ENCODE assay signal across 18 cellular contexts in genomic region chr22:45686004-45686403, GRCh38. TPM values are rescaled to one million over a fixed set of nuclear protein-coding genes. Genes with fewer than 3 reads are reported as not detected.
DNase-seq lines count a peak whose midpoint lies in the region; ATAC-seq and TF ChIP-seq lines count a peak whose summit lies in the region.
"Had no signal": no experiment of that assay in that cellular context is flagged by ENCODE, and none has a peak within 500 bp of the region (broad histone marks: within the 10 kb centered on the region; RNA-seq: fewer than 3 reads in every experiment).

No MANE protein-coding gene starts in this region.

- H3K4ac ChIP-seq in IMR-90 (ENCODE audit: low read depth, low read length), result peak overlapping the region; percentile 75

- H3K27me3 ChIP-seq in IMR-90 (ENCODE audit: control insufficient read depth, insufficient read depth, low read length), result no peaks in the 10 kb centered on the region
- H3K27me3 ChIP-seq in adipocyte (replicated peaks; ENCODE audit: control insufficient read depth, insufficient read depth, low read length), result no peaks in the 10 kb centered on the region
- no peaks in the 10 kb centered on the region for H3K27me3 ChIP-seq in endodermal cell (ENCODE audit: control insufficient read depth, insufficient read depth, low read length, poor library complexity, severe bottlenecking)

- no peak overlapping the region for H3K4me3 Mint-ChIP-seq in endodermal cell
- H3K4me3 Mint-ChIP-seq: activated CD4-positive, alpha-beta T cell treated with anti-CD3 and anti-CD28 coated beads, Interleukin-2, amount 10 ng/mL, durations not matched to agents 24 days and 14 days had no signal

- no peaks in the 10 kb centered on the region for H3K9me3 ChIP-seq in IMR-90 (ENCODE audit: control insufficient read depth, insufficient read depth, low read length)
- H3K9me3 ChIP-seq in adipocyte (ENCODE audit: control insufficient read depth, low read length), result no peaks in the 10 kb centered on the region
- no peaks in the 10 kb centered on the region for H3K9me3 ChIP-seq in endodermal cell (ENCODE audit: control insufficient read depth, low read length)

- no TSS peak for BruUV-seq in IMR-90 (replicated peaks; lab: Mats Ljungman, UMichigan)

- H3K4me1 Mint-ChIP-seq in endodermal cell, result peaks cover 5% of the 10 kb centered on the region

- H3K18ac ChIP-seq in IMR-90 (ENCODE audit: low read depth, low read length), result no peak overlapping the region; the same call in 1 of the 2 replicates

- peaks cover 3% of the 10 kb centered on the region; the same call in 1 of the 2 replicates for H3K36me3 ChIP-seq in IMR-90 (ENCODE audit: control insufficient read depth, insufficient read depth, low read length)
- H3K36me3 ChIP-seq in adipocyte (ENCODE audit: control insufficient read depth, insufficient read depth, low read length, severe bottlenecking), result peaks cover 4% of the 10 kb centered on the region
- peaks cover 18% of the 10 kb centered on the region for H3K36me3 ChIP-seq in endodermal cell (ENCODE audit: control insufficient read depth, insufficient read depth, low read length)

- DNase-seq in IMR-90 (peak; percentile 78), adipocyte (ENCODE audit: low read depth) (peak; percentile 59), iris pigment epithelial cell (ENCODE audit: low read depth) (peak; percentile 75), stromal cell of bone marrow (ENCODE audit: low read depth) (peak; percentile 39), NCI-H69 (lab: John Stamatoyannopoulos, UW) (no peak), omental fat pad (ENCODE audit: low spot score) (no peak), endodermal cell (no peak)
- DNase-seq: activated CD4-positive, alpha-beta T cell treated with anti-CD3 and anti-CD28 coated beads, Interleukin-2, amount 10 ng/mL, durations not matched to agents 24 days and 14 days; activated naive CD4-positive, alpha-beta T cell; erythroblast; kidney glomerular epithelial cell; NCI-H187; NCI-H510A; nucleus accumbens; small intestine; stimulated activated CD4-positive, alpha-beta T cell treated with anti-CD3 and anti-CD28 coated beads, Interleukin-4, amount 100 ng/mL, for 4 hours; T1000 had no signal

- peak overlapping the region; percentile 48; the same call in 1 of the 2 replicates for H2BK120ac ChIP-seq in IMR-90 (ENCODE audit: low read depth, low read length)

- no peak overlapping the region for H2BK20ac ChIP-seq in IMR-90 (ENCODE audit: low read depth, low read length)

- ATAC-seq in IMR-90 (ENCODE audit: low read depth), result peak; percentile 18; the same call in 1 of the 2 replicates
- no peak for ATAC-seq in omental fat pad (ENCODE audit: low FRiP score)

- no peaks in the 10 kb centered on the region for H3K9me3 Mint-ChIP-seq in endodermal cell
- H3K9me3 Mint-ChIP-seq: activated CD4-positive, alpha-beta T cell treated with anti-CD3 and anti-CD28 coated beads, Interleukin-2, amount 10 ng/mL, durations not matched to agents 24 days and 14 days; brain had no signal

- intact Hi-C loops in IMR-90 (cut with micrococcal nuclease), result no loop called here

- no peak overlapping the region for H3K56ac ChIP-seq in IMR-90 (ENCODE audit: extremely low read depth, insufficient read depth, low read length)

- no peak for TF ChIP-seq POLR2A in IMR-90 (IDR thresholded peaks at IDR 0.05; ENCODE audit: low read depth, low read length)

- no peak overlapping the region; the same call in 1 of the 2 replicates for H3K14ac ChIP-seq in IMR-90 (replicated peaks; ENCODE audit: low read depth, low read length)

- H2AK5ac ChIP-seq in IMR-90 (ENCODE audit: low read depth, low read length), result peak overlapping the region; percentile 68; the same call in 1 of the 2 replicates

- peak overlapping the region; percentile 0; the same call in 1 of the 2 replicates for H4K91ac ChIP-seq in IMR-90 (ENCODE audit: insufficient read depth, low read depth, low read length)

- peak overlapping the region; percentile 38; the same call in 1 of the 2 replicates for H3K9ac ChIP-seq in IMR-90 (ENCODE audit: low read depth, low read length)
- no peak overlapping the region for H3K9ac ChIP-seq in adipocyte (ENCODE audit: low read length)
- no peak overlapping the region for H3K9ac ChIP-seq in endodermal cell (ENCODE audit: extremely low read depth, low read length, poor library complexity, severe bottlenecking)

- H3K27ac ChIP-seq in IMR-90 (ENCODE audit: insufficient read depth, low read length) (peak overlapping the region; percentile 33; the same call in 1 of the 2 replicates), endodermal cell (ENCODE audit: low read depth, low read length) (no peak overlapping the region)

- H3K27ac Mint-ChIP-seq in endodermal cell, result no peak overlapping the region
- H3K27ac Mint-ChIP-seq: activated CD4-positive, alpha-beta T cell treated with anti-CD3 and anti-CD28 coated beads, Interleukin-2, amount 10 ng/mL, durations not matched to agents 24 days and 14 days had no signal

- no peak for TF ChIP-seq CTCF in IMR-90 (conservative IDR thresholded peaks at IDR 0.05; ENCODE audit: low read depth, low read length)
- TF ChIP-seq CTCF in omental fat pad (IDR thresholded peaks at IDR 0.05), result no peak
- no peak for TF ChIP-seq CTCF in endodermal cell (conservative IDR thresholded peaks at IDR 0.05)

- H3K36me3 Mint-ChIP-seq in endodermal cell (ENCODE audit: low read depth), result peaks cover 16% of the 10 kb centered on the region

- POLR2A ChIA-PET in IMR-90 (lab: Charles Lee; ENCODE audit: unreplicated experiment), result no interaction called here

- no peak overlapping the region for H4K8ac ChIP-seq in IMR-90 (ENCODE audit: low read depth in 2 of 2, low read length in 2 of 2)

- peaks cover 40% of the 10 kb centered on the region for H4K20me1 ChIP-seq in IMR-90 (ENCODE audit: insufficient read depth, low read length)

- no peaks in the 10 kb centered on the region for H3K27me3 Mint-ChIP-seq in endodermal cell (ENCODE audit: insufficient read depth)
- H3K27me3 Mint-ChIP-seq: activated CD4-positive, alpha-beta T cell treated with anti-CD3 and anti-CD28 coated beads, Interleukin-2, amount 10 ng/mL, durations not matched to agents 24 days and 14 days; brain had no signal

- dilution Hi-C loops in IMR-90 (cut with HindIII; ENCODE audit: low sequenced_read_pairs, unreplicated experiment), result no loop called here

- CTCF ChIA-PET in IMR-90 (lab: Yijun Ruan, JAX), result interaction anchor here (0.5 kb wide), 1 partner anchor 463 kb away, joined by 3 read pairs; no protein-coding TSS in a partner anchor

- H3K4me2 ChIP-seq in IMR-90 (ENCODE audit: low read depth, low read length), result peak overlapping the region; percentile 23; the same call in 1 of the 2 replicates

- H2AK9ac ChIP-seq in IMR-90 (replicated peaks; ENCODE audit: low read depth, low read length, poor library complexity), result no peak overlapping the region

- H3K9me1 ChIP-seq in IMR-90 (ENCODE audit: insufficient read depth, low read length), result peaks cover 36% of the 10 kb centered on the region

- no peak for TF ChIP-seq RAD21 in IMR-90 (IDR thresholded peaks at IDR 0.05; ENCODE audit: low read length)

- H2AFZ ChIP-seq in IMR-90 (replicated peaks; ENCODE audit: low read length, poor library complexity), result no peak overlapping the region

- in situ Hi-C loops in IMR-90 (cut with MboI; ENCODE audit: low sequenced_read_pairs), result no loop called here

- peak overlapping the region; percentile 66 for H2BK5ac ChIP-seq in IMR-90 (ENCODE audit: low read depth, low read length, poor library complexity, severe bottlenecking)

- no peak overlapping the region for H4K5ac ChIP-seq in IMR-90 (ENCODE audit: low read depth, low read length)

- H3K79me1 ChIP-seq in IMR-90 (ENCODE audit: low read depth in 1 of 2, low read length in 2 of 2), result peaks cover 22 to 79% of the 10 kb centered on the region in 2 experiments

- no peak overlapping the region for H2BK15ac ChIP-seq in IMR-90 (ENCODE audit: low read depth, low read length)

- no peak overlapping the region; the same call in 1 of the 2 replicates for H3K23ac ChIP-seq in IMR-90 (ENCODE audit: low read depth, low read length)

- H3K4me1 ChIP-seq in IMR-90 (ENCODE audit: control insufficient read depth, insufficient read depth, low read length) (peaks cover 42% of the 10 kb centered on the region), adipocyte (ENCODE audit: control insufficient read depth, insufficient read depth, low read length) (peaks cover 52% of the 10 kb centered on the region), endodermal cell (ENCODE audit: control insufficient read depth, insufficient read depth, low read length) (no peaks in the 10 kb centered on the region)

- H3K4me3 ChIP-seq in IMR-90 (ENCODE audit: insufficient read depth, low read depth, low read length) (no peak overlapping the region), adipocyte (ENCODE audit: low read length) (no peak overlapping the region), endodermal cell (ENCODE audit: low read length) (no peak overlapping the region)

- 100% methylated on average over 1 of the region's 2 CpGs; no CpG with 5 or more reads in 1 of the 2 experiments for WGBS in IMR-90 (ENCODE audit: extremely low coverage in 2 of 2, insufficient read length in 1 of 2), 2 experiments
- WGBS in endodermal cell (ENCODE audit: insufficient coverage in 1 of 2, insufficient read length in 1 of 2), 2 experiments, result 86 to 90% methylated on average over 1 to 2 of the region's 2 CpGs

TF ChIP-seq in IMR-90, 13 proteins besides CTCF, POLR2A, EP300 and RAD21 (continues in another document):
- TF ChIP-seq MXI1 (IDR thresholded peaks at IDR 0.05; ENCODE audit: borderline replicate concordance, low read depth, low read length), result no peak
- TF ChIP-seq ELK1 (IDR thresholded peaks at IDR 0.05; ENCODE audit: borderline replicate concordance, low read depth, low read length), result no peak
- no peak for TF ChIP-seq MAFK (IDR thresholded peaks at IDR 0.05; ENCODE audit: low read depth, low read length)
- TF ChIP-seq FOS (IDR thresholded peaks at IDR 0.05; ENCODE audit: low read depth, low read length), result no peak
- TF ChIP-seq RCOR1 (IDR thresholded peaks at IDR 0.05; ENCODE audit: insufficient replicate concordance, low read length), result no peak
- TF ChIP-seq CHD1 (IDR thresholded peaks at IDR 0.05; ENCODE audit: low read depth, low read length), result no peak

RNA-seq across cellular contexts. Expression of gene ATXN10, which starts 14.4 kb away (rescaled TPM):
- 116 and 119 TPM in 2 replicates for total RNA-seq in IMR-90 (2012; rRNA removed)
- 197 and 231 TPM in 2 replicates for polyA plus RNA-seq in IMR-90 (2012; rRNA removed)
- polyA plus RNA-seq in IMR-90 (2012; cell fraction: cytosol; rRNA removed), result 32.5 and 114 TPM in 2 replicates
- 8.9 and 101 TPM in 2 replicates for polyA plus RNA-seq in IMR-90 (2012; cell fraction: nucleus; rRNA removed; ENCODE audit: low replicate concordance)
- 100 to 1,000 TPM in 3 of 4 donors, 10 to 100 TPM in 1; 80.9 to 127 (median 103) TPM for total RNA-seq in omental fat pad
- total RNA-seq in endodermal cell, result 100 to 1,000 TPM; 223 to 266 TPM
- 276 TPM for polyA plus RNA-seq in endodermal cell (2013, experiment 1 of 2)
- polyA plus RNA-seq in endodermal cell (2013, experiment 2 of 2), result 252 TPM

Comparison
In these comparisons a context has a peak if more than half of its experiments do, and no peak if none do; other contexts are left out.
1. DNase-seq: peak in IMR-90 (single experiment), adipocyte (single experiment), iris pigment epithelial cell (single experiment) and stromal cell of bone marrow (single experiment); none in NCI-H69 (single experiment), omental fat pad (single experiment) and endodermal cell (single experiment).